In genomic region chr2:157320409-157320808, GRCh38 we compare ENCODE assay signal across 26 cellular contexts. TPM values are rescaled to one million over a fixed set of nuclear protein-coding genes. Genes with fewer than 3 reads are reported as not detected.
DNase-seq lines count a peak whose midpoint lies in the region; ATAC-seq lines count a peak whose summit lies in the region.
"Had no signal": no experiment of that assay in that cellular context is flagged by ENCODE, and none has a peak within 500 bp of the region (broad histone marks: within the 10 kb centered on the region; RNA-seq: fewer than 3 reads in every experiment).

No MANE protein-coding gene starts in this region.

- no peaks in the 10 kb centered on the region for H3K36me3 ChIP-seq in aorta (ENCODE audit: control insufficient read depth in 1 of 2, insufficient read depth in 2 of 2, low read length in 1 of 2)
- H3K36me3 ChIP-seq: MG63, SJCRH30 had no signal

- no peak overlapping the region for H3K4me3 ChIP-seq in aorta (ENCODE audit: low read length in 2 of 2)
- H3K4me3 ChIP-seq: GM23248, MG63, SJCRH30 had no signal

- intact Hi-C loops in aorta (cut with DNase I), result loop anchor here in 1 of 2 donors (10.0 kb wide), 1 partner anchor 174 kb away; no protein-coding TSS in a partner anchor

- ATAC-seq in GM21723 (IDR thresholded peaks at IDR 0.05; ENCODE audit: unreplicated experiment) (no peak), aorta (ENCODE audit: low FRiP score) (no peak)
- ATAC-seq: PC-3, SK-N-SH treated with all-trans-retinoic acid at 6 μM for 48 hours had no signal

- DNase-seq in Ammon's horn (ENCODE audit: low spot score) (peak; percentile 77), caudate nucleus (lab: John Stamatoyannopoulos, UW) (peak in 6 of 61 donors; percentile 6 to 14 (median 10)), substantia nigra (lab: John Stamatoyannopoulos, UW) (peak in 1 of 49 donors; percentile 52), activated gamma-delta T cell (lab: John Stamatoyannopoulos, UW) (no peak), aorta (no peak)
- DNase-seq: 8988T; ACHN; DMS153; DND-41; GM23248; H7; IMR-90; KG1; MG63; NCI-H1105 treated with DMSO at 0.1 percent for 48 hours; NCI-H146; NCI-H2029; NCI-H510A; NCI-H774; NK-92 treated with Interleukin-12 subunit alpha and Interleukin-12 subunit beta, amount 100 ng/mL, for 24 hours; PC-3; SJCRH30 had no signal

- no peaks in the 10 kb centered on the region for H3K9me3 ChIP-seq in aorta (ENCODE audit: control insufficient read depth, low read length)
- H3K9me3 ChIP-seq: MG63, SJCRH30 had no signal

- H3K27ac ChIP-seq in caudate nucleus (ENCODE audit: low read depth, low read length), result peak overlapping the region; percentile 93
- peak overlapping the region; percentile 86 for H3K27ac ChIP-seq in layer of hippocampus (ENCODE audit: low read depth, low read length)
- peak overlapping the region; percentile 97 for H3K27ac ChIP-seq in substantia nigra (ENCODE audit: low read depth, low read length, poor library complexity, severe bottlenecking)
- H3K27ac ChIP-seq in aorta (ENCODE audit: low read depth in 1 of 2, low read length in 2 of 2), result no peak overlapping the region
- H3K27ac ChIP-seq: GM23248, SJCRH30 had no signal

- no peaks in the 10 kb centered on the region for H3K27me3 ChIP-seq in layer of hippocampus (ENCODE audit: control insufficient read depth, insufficient read depth, low read length)
- H3K27me3 ChIP-seq in aorta (ENCODE audit: control insufficient read depth in 1 of 2, insufficient read depth in 2 of 2, low read length in 1 of 2), result no peaks in the 10 kb centered on the region
- H3K27me3 ChIP-seq: MG63, SJCRH30 had no signal

- no peaks in the 10 kb centered on the region for H3K4me1 ChIP-seq in aorta (ENCODE audit: control insufficient read depth in 1 of 2, insufficient read depth in 2 of 2, low read length in 2 of 2)
- H3K4me1 ChIP-seq: SJCRH30 had no signal

RNA-seq across cellular contexts. Expression of gene ERMN, which starts 5.2 kb away (rescaled TPM):
- under 1 TPM; 0.36 to 0.51 TPM for total RNA-seq in aorta
- polyA plus RNA-seq in aorta, result not detected
- total RNA-seq: GM23248, IMR-90, PC-3, SJCRH30 had no signal
- polyA plus RNA-seq: BJ, GM23248, IMR-90 had no signal

Comparison
In these comparisons a context has a peak if more than half of its experiments do, and no peak if none do; other contexts are left out.
1. H3K27ac ChIP-seq: peak in caudate nucleus (single experiment), layer of hippocampus (single experiment) and substantia nigra (single experiment); none in aorta (0 of 2).